In the genomic region with DNA sequence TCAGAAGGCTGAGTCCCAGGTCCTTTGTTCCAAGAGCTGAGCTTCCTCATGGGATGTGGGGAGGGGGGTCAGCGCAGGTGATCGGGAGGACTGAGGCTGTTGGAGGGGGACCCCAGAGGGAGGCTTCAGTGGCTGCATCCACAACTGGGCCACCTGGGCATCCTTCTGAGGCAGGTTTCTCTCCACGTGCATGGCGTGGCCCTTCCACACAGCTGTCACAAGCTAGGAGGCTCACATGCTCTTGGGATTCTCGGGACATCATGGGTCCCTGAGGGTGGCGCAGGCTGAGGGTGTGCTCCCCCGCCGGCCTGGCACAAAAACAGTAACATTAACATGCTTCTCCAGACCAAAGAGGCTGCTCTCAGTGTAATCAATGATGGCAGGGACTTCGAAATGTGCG, we compare ENCODE assay signal across 28 cellular contexts.
"Had no signal": no experiment of that assay in that cellular context is flagged by ENCODE, and none has a peak within 500 bp of the region (broad histone marks: within the 10 kb centered on the region; RNA-seq: fewer than 3 reads in every experiment).

No MANE protein-coding gene starts in this region.

- H3K27ac ChIP-seq: stomach, suprapubic skin, testis, thoracic aorta, thyroid gland, tibial artery, tibial nerve, transverse colon, upper lobe of left lung, upper lobe of right lung, uterus, vagina had no signal

- H3K36me3 ChIP-seq: stomach, suprapubic skin, thoracic aorta, thyroid gland, tibial artery, tibial nerve, transverse colon, upper lobe of left lung, upper lobe of right lung, uterus, vagina had no signal

- ATAC-seq: stimulated activated effector memory CD8-positive, alpha-beta T cell treated with anti-CD3 and anti-CD28 coated beads, Interleukin-12 subunit alpha, Interleukin-12 subunit beta, amount 100 ng/mL, for 72 hours; stimulated activated memory B cell treated with anti-CD40 and anti-IgM and Interleukin-4, amounts not matched to agents 10 μg/mL and 1 μg/mL and 100 μg/mL, for 72 hours; stimulated activated naive B cell treated with anti-CD40 and anti-IgM and Interleukin-4, amounts not matched to agents 10 μg/mL and 1 μg/mL and 100 μg/mL, for 72 hours; stimulated activated naive CD8-positive, alpha-beta T cell treated with anti-CD3 and anti-CD28 coated beads, Interleukin-15, amount 100 ng/mL, for 72 hours; stimulated activated naive CD8-positive, alpha-beta T cell treated with anti-CD3 and anti-CD28 coated beads, Interleukin-15, Interleukin-2, amounts not matched to agents 100 U/mL and 50 U/mL, for 24 hours; upper lobe of right lung had no signal

- H3K4me1 ChIP-seq: stomach, suprapubic skin, thyroid gland, tibial artery, tibial nerve, transverse colon, upper lobe of left lung, upper lobe of right lung, uterus, vagina had no signal

- H3K27ac Mint-ChIP-seq: stimulated activated effector memory CD8-positive, alpha-beta T cell treated with anti-CD3 and anti-CD28 coated beads, Interleukin-12 subunit alpha, Interleukin-12 subunit beta, amount 100 ng/mL, for 72 hours; stimulated activated memory B cell treated with anti-CD40 and anti-IgM and Interleukin-4, amounts not matched to agents 10 μg/mL and 1 μg/mL and 100 μg/mL, for 72 hours; stimulated activated naive B cell treated with anti-CD40 and anti-IgM and Interleukin-4, amounts not matched to agents 10 μg/mL and 1 μg/mL and 100 μg/mL, for 72 hours; stimulated activated naive CD8-positive, alpha-beta T cell treated with anti-CD3 and anti-CD28 coated beads, Interleukin-15, amount 100 ng/mL, for 72 hours; stimulated activated naive CD8-positive, alpha-beta T cell treated with anti-CD3 and anti-CD28 coated beads, Interleukin-15, Interleukin-2, amounts not matched to agents 100 ng/mL and 50 ng/mL, for 24 hours; type B pancreatic cell had no signal

- H3K4me1 Mint-ChIP-seq: stimulated activated effector memory CD8-positive, alpha-beta T cell treated with anti-CD3 and anti-CD28 coated beads, Interleukin-12 subunit alpha, Interleukin-12 subunit beta, amount 100 ng/mL, for 72 hours; stimulated activated memory B cell treated with anti-CD40 and anti-IgM and Interleukin-4, amounts not matched to agents 10 μg/mL and 1 μg/mL and 100 μg/mL, for 72 hours; stimulated activated naive B cell treated with anti-CD40 and anti-IgM and Interleukin-4, amounts not matched to agents 10 μg/mL and 1 μg/mL and 100 μg/mL, for 72 hours; stimulated activated naive CD8-positive, alpha-beta T cell treated with anti-CD3 and anti-CD28 coated beads, Interleukin-15, amount 100 ng/mL, for 72 hours had no signal

- H3K4me3 ChIP-seq: stomach, suprapubic skin, testis, thoracic aorta, thyroid gland, tibial artery, tibial nerve, transverse colon, upper lobe of left lung, upper lobe of right lung, uterus, vagina had no signal

- H3K9me3 ChIP-seq: suprapubic skin, testis, thoracic aorta, thyroid gland, upper lobe of right lung, uterus, vagina had no signal

- DNase-seq: stimulated activated CD4-positive, alpha-beta T cell treated with anti-CD3 and anti-CD28 coated beads, Interleukin-2, amount 100 ng/mL, for 48 hours; stimulated activated CD4-positive, alpha-beta T cell treated with anti-CD3 and anti-CD28 coated beads, Interleukin-4, amount 100 ng/mL, for 1 hour; stimulated activated CD4-positive, alpha-beta T cell treated with anti-CD3 and anti-CD28 coated beads, Interleukin-4, amount 100 ng/mL, for 24 hours; stimulated activated CD4-positive, alpha-beta T cell treated with anti-CD3 and anti-CD28 coated beads, Interleukin-4, amount 100 ng/mL, for 4 hours; stimulated activated CD8-positive, alpha-beta memory T cell treated with anti-CD3 and anti-CD28 coated beads, Interleukin-4, amount 100 ng/mL, for 48 hours; stimulated activated naive B cell treated with anti-CD40 and anti-IgM and Interleukin-4, amounts not matched to agents 10 μg/mL and 1 μg/mL and 100 μg/mL, for 72 hours; stimulated activated naive CD4-positive, alpha-beta T cell; stimulated activated naive CD4-positive, alpha-beta T cell treated with Interleukin-2 at 50 U/mL for 16 hours; stimulated activated naive CD8-positive, alpha-beta T cell treated with anti-CD3 and anti-CD28 coated beads, Interleukin-15, amount 100 ng/mL, for 72 hours; stimulated activated naive CD8-positive, alpha-beta T cell treated with anti-CD3 and anti-CD28 coated beads, Interleukin-15, Interleukin-2, amounts not matched to agents 100 U/mL and 50 U/mL, for 24 hours; stomach; substantia nigra; testis; thyroid gland; tibial artery; transverse colon; trophoblast cell; upper lobe of right lung; uterus had no signal

- H3K36me3 Mint-ChIP-seq: stimulated activated effector memory CD8-positive, alpha-beta T cell treated with anti-CD3 and anti-CD28 coated beads, Interleukin-12 subunit alpha, Interleukin-12 subunit beta, amount 100 ng/mL, for 72 hours; stimulated activated memory B cell treated with anti-CD40 and anti-IgM and Interleukin-4, amounts not matched to agents 10 μg/mL and 1 μg/mL and 100 μg/mL, for 72 hours; stimulated activated naive B cell treated with anti-CD40 and anti-IgM and Interleukin-4, amounts not matched to agents 10 μg/mL and 1 μg/mL and 100 μg/mL, for 72 hours; type B pancreatic cell had no signal

- H3K27me3 Mint-ChIP-seq: type B pancreatic cell had no signal

- H3K4me3 Mint-ChIP-seq: stimulated activated effector memory CD8-positive, alpha-beta T cell treated with anti-CD3 and anti-CD28 coated beads, Interleukin-12 subunit alpha, Interleukin-12 subunit beta, amount 100 ng/mL, for 72 hours; stimulated activated memory B cell treated with anti-CD40 and anti-IgM and Interleukin-4, amounts not matched to agents 10 μg/mL and 1 μg/mL and 100 μg/mL, for 72 hours; stimulated activated naive B cell treated with anti-CD40 and anti-IgM and Interleukin-4, amounts not matched to agents 10 μg/mL and 1 μg/mL and 100 μg/mL, for 72 hours; stimulated activated naive CD8-positive, alpha-beta T cell treated with anti-CD3 and anti-CD28 coated beads, Interleukin-15, amount 100 ng/mL, for 72 hours; stimulated activated naive CD8-positive, alpha-beta T cell treated with anti-CD3 and anti-CD28 coated beads, Interleukin-15, Interleukin-2, amounts not matched to agents 100 ng/mL and 50 ng/mL, for 24 hours; type B pancreatic cell had no signal

- H3K27me3 ChIP-seq: testis, thyroid gland, tibial nerve, transverse colon, upper lobe of left lung, upper lobe of right lung, uterus, vagina had no signal
